15 cellular contexts compared by ENCODE assay signal in the genomic region with DNA sequence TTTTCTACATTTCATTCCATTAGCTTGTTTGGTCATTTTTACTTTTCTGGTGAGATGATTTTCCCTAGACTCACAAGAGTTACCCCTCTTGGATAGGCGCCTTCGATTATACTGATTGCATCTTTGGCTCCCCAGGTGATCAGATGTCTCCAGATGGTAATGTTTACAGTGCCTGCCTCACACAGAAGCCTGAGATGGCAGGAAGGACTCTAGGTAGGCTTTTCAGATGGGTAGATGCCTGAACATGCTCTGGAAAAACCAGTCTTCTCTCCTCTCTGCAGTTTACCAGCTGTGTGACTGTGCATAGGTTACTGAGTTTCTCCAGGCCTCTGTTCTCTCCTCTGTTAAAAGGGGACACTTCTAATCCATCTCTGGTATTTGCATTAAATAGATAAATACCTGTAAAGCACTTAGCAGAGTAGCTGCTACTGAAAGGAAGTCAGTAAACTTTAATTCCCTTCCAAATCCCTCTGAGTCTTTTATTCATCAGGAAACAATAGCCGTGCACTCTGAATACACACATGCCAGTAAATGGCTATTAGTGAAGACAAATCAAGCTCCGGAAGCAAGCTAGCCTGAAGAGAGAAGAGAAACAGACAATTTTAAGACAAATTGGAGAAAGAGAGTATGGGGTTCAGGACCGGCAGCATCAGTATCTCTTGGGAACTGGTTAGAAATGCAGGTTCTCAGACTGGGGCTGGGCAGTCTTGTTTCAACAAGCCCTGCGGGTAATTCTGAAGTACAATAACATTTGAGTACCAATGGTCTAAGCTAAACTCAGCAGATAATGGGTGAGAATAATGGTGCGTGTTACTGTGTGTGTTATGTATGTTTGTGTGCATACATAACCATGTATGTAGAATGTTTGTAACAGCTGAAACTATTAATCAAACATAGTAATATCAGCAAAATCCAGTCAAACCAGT.
DNase-seq lines count a peak whose midpoint lies in the region; ATAC-seq, FAIRE-seq and TF ChIP-seq lines count a peak whose summit lies in the region.
"Had no signal": no experiment of that assay in that cellular context is flagged by ENCODE, and none has a peak within 500 bp of the region (broad histone marks: within the 10 kb centered on the region; RNA-seq: fewer than 3 reads in every experiment).

No MANE protein-coding gene starts in this region.

- intact Hi-C loops in endothelial cell of umbilical vein (cut with micrococcal nuclease) = no loop called here
- intact Hi-C loops in sigmoid colon (cut with DNase I) = loop anchor here (5.0 kb wide), 1 partner anchor 134 kb away; no protein-coding TSS in a partner anchor
- intact Hi-C loops in stomach (cut with DNase I; ENCODE audit: low total_unique reads) = no loop called here

- H3K79me2 ChIP-seq in GM23338 (replicated peaks; ENCODE audit: insufficient read depth) = peaks cover 45% of the 10 kb centered on the region
- H3K79me2 ChIP-seq in endothelial cell of umbilical vein (ENCODE audit: control insufficient read depth, insufficient read depth, low read length) = no peaks in the 10 kb centered on the region

- peak; percentile 32 for ATAC-seq in GM23338
- ATAC-seq in HG03378 (IDR thresholded peaks at IDR 0.05; ENCODE audit: unreplicated experiment) = no peak
- ATAC-seq: natural killer cell had no signal

- H3K36me3 ChIP-seq in GM23338 (ENCODE audit: insufficient read depth) (no peaks in the 10 kb centered on the region; the same call in 1 of the 2 replicates), endothelial cell of umbilical vein (ENCODE audit: control insufficient read depth in 2 of 2, extremely low read depth in 1 of 2, insufficient read depth in 2 of 2, low read length in 2 of 2) (no peaks in the 10 kb centered on the region), sigmoid colon (no peaks in the 10 kb centered on the region), stomach (no peaks in the 10 kb centered on the region)
- H3K36me3 ChIP-seq: upper lobe of left lung had no signal

- no peak for TF ChIP-seq POLR2A in endothelial cell of umbilical vein (IDR thresholded peaks at IDR 0.05; ENCODE audit: low read depth, low read length)
- no peak for TF ChIP-seq POLR2A in sigmoid colon (IDR thresholded peaks at IDR 0.05)
- TF ChIP-seq POLR2A in stomach (IDR thresholded peaks at IDR 0.05) = no peak

- H2AFZ ChIP-seq in GM23338 (no peak overlapping the region), endothelial cell of umbilical vein (ENCODE audit: low read depth, low read length) (no peak overlapping the region)

- H3K27me3 ChIP-seq in GM23338 (ENCODE audit: insufficient read depth) (no peaks in the 10 kb centered on the region), endothelial cell of umbilical vein (ENCODE audit: control insufficient read depth in 2 of 2, insufficient read depth in 2 of 2, low read length in 2 of 2) (no peaks in the 10 kb centered on the region), sigmoid colon (no peaks in the 10 kb centered on the region), stomach (no peaks in the 10 kb centered on the region)
- H3K27me3 ChIP-seq: upper lobe of left lung had no signal

- H3K9ac ChIP-seq in endothelial cell of umbilical vein (replicated peaks; ENCODE audit: extremely low read depth, insufficient read depth, low read length) = no peak overlapping the region

- CTCF ChIA-PET in RWPE1 (lab: Yijun Ruan, JAX) = interaction anchor here (0.6 to 0.9 kb wide), 3 partner anchors 9 to 17 kb away, joined by 3 read pairs; no protein-coding TSS in a partner anchor
- CTCF ChIA-PET in endothelial cell of umbilical vein (lab: Charles Lee) = no interaction called here

- H3K9me3 ChIP-seq in endothelial cell of umbilical vein (replicated peaks; ENCODE audit: control insufficient read depth, insufficient read depth, low read length) (no peaks in the 10 kb centered on the region), sigmoid colon (no peaks in the 10 kb centered on the region), stomach (no peaks in the 10 kb centered on the region)
- H3K9me3 ChIP-seq: upper lobe of left lung had no signal

- no peak overlapping the region for H3K27ac Mint-ChIP-seq in GM23338
- H3K27ac Mint-ChIP-seq: activated CD4-positive, alpha-beta T cell treated with anti-CD3 and anti-CD28 coated beads, Interleukin-2, amount 10 ng/mL, durations not matched to agents 24 days and 14 days had no signal

- H3K9me3 Mint-ChIP-seq in GM23338 = no peaks in the 10 kb centered on the region
- H3K9me3 Mint-ChIP-seq: activated CD4-positive, alpha-beta T cell treated with anti-CD3 and anti-CD28 coated beads, Interleukin-2, amount 10 ng/mL, durations not matched to agents 24 days and 14 days; natural killer cell had no signal

- H4K20me1 ChIP-seq in GM23338 (replicated peaks; ENCODE audit: insufficient read depth) = peaks cover 4% of the 10 kb centered on the region
- no peaks in the 10 kb centered on the region for H4K20me1 ChIP-seq in endothelial cell of umbilical vein (replicated peaks; ENCODE audit: control insufficient read depth, extremely low read depth, insufficient read depth, low read length)

- DNase-seq in GM23338 (ENCODE audit: low spot score) = peak; percentile 31
- DNase-seq in RWPE1 (ENCODE audit: low spot score) = peak; percentile 66
- peak; percentile 24 for DNase-seq in endothelial cell of umbilical vein (ENCODE audit: low read depth, low spot score)
- DNase-seq in sigmoid colon = no peak
- no peak for DNase-seq in midbrain (lab: John Stamatoyannopoulos, UW)
- DNase-seq in stomach = no peak
- no peak for DNase-seq in iPS-NIHi11 (ENCODE audit: low spot score)
- DNase-seq: activated CD4-positive, alpha-beta T cell treated with anti-CD3 and anti-CD28 coated beads, Interleukin-2, amount 10 ng/mL, durations not matched to agents 24 days and 14 days; left ventricle myocardium superior; natural killer cell; NCI-H2081; SIG-M5; upper lobe of left lung had no signal

- dilution Hi-C loops in endothelial cell of umbilical vein (cut with MboI; ENCODE audit: extremely low pct_ligation_motif_present, low sequenced_read_pairs) = no loop called here

- POLR2A ChIA-PET in RWPE1 (lab: Yijun Ruan, JAX; ENCODE audit: low non-redundant PET) (no interaction called here), endothelial cell of umbilical vein (lab: Charles Lee) (no interaction called here)

- peaks cover 31% of the 10 kb centered on the region for H3K4me1 Mint-ChIP-seq in GM23338
- H3K4me1 Mint-ChIP-seq: activated CD4-positive, alpha-beta T cell treated with anti-CD3 and anti-CD28 coated beads, Interleukin-2, amount 10 ng/mL, durations not matched to agents 24 days and 14 days had no signal

- 92% methylated on average over 7 of the region's 7 CpGs for WGBS in sigmoid colon, 2 donors
- 73 to 81% (median 77%) methylated on average over 7 of the region's 7 CpGs for WGBS in stomach, 5 donors

- no peak for TF ChIP-seq EP300 in sigmoid colon (IDR thresholded peaks at IDR 0.05)
- TF ChIP-seq EP300 in stomach (IDR thresholded peaks at IDR 0.05) = no peak

- no peaks in the 10 kb centered on the region for H3F3A ChIP-seq in GM23338 (replicated peaks; ENCODE audit: low read depth)

- H3K9me1 ChIP-seq in endothelial cell of umbilical vein (replicated peaks; ENCODE audit: control insufficient read depth, extremely low read depth, insufficient read depth, low read length) = no peaks in the 10 kb centered on the region

- H3K4me1 ChIP-seq in GM23338 (ENCODE audit: insufficient read depth) (peaks cover 53% of the 10 kb centered on the region), endothelial cell of umbilical vein (ENCODE audit: control insufficient read depth, extremely low read depth, insufficient read depth, low read length) (peaks cover 13% of the 10 kb centered on the region), sigmoid colon (peaks cover 0 to 60% (median 46%) of the 10 kb centered on the region in 4 donors), stomach (peaks cover 0 to 50% (median 27%) of the 10 kb centered on the region in 4 donors)
- H3K4me1 ChIP-seq: upper lobe of left lung had no signal

- no peak overlapping the region for H3K4me3 Mint-ChIP-seq in GM23338
- H3K4me3 Mint-ChIP-seq: activated CD4-positive, alpha-beta T cell treated with anti-CD3 and anti-CD28 coated beads, Interleukin-2, amount 10 ng/mL, durations not matched to agents 24 days and 14 days; natural killer cell had no signal

- peak overlapping the region; percentile 72 for H3K4me2 ChIP-seq in GM23338
- no peak overlapping the region for H3K4me2 ChIP-seq in endothelial cell of umbilical vein (ENCODE audit: insufficient read depth, low read length)

- no peak overlapping the region for H3K4me3 ChIP-seq in GM23338
- no peak overlapping the region for H3K4me3 ChIP-seq in endothelial cell of umbilical vein (replicated peaks in 1 of 3; ENCODE audit: insufficient read depth in 1 of 3, low read depth in 1 of 3, low read length in 3 of 3)
- no peak overlapping the region for H3K4me3 ChIP-seq in sigmoid colon
- no peak overlapping the region for H3K4me3 ChIP-seq in stomach
- H3K4me3 ChIP-seq: upper lobe of left lung had no signal

- peaks cover 3% of the 10 kb centered on the region for H3K27me3 Mint-ChIP-seq in GM23338 (ENCODE audit: insufficient read depth, low read depth, poor library complexity)
- H3K27me3 Mint-ChIP-seq: activated CD4-positive, alpha-beta T cell treated with anti-CD3 and anti-CD28 coated beads, Interleukin-2, amount 10 ng/mL, durations not matched to agents 24 days and 14 days had no signal

- peaks cover 22% of the 10 kb centered on the region for H3K36me3 Mint-ChIP-seq in GM23338 (ENCODE audit: low read depth)

- no peaks in the 10 kb centered on the region for H3K9me2 ChIP-seq in GM23338 (ENCODE audit: insufficient read depth)

- TF ChIP-seq CTCF in GM23338 (conservative IDR thresholded peaks at IDR 0.05; ENCODE audit: low read depth in 2 of 2) = no peak
- no peak for TF ChIP-seq CTCF in RWPE1 (conservative IDR thresholded peaks at IDR 0.05; ENCODE audit: low read depth)
- no peak for TF ChIP-seq CTCF in endothelial cell of umbilical vein (IDR thresholded peaks at IDR 0.05; ENCODE audit: extremely low read depth in 1 of 2, insufficient read depth in 1 of 2, low read depth in 1 of 2, low read length in 2 of 2)
- TF ChIP-seq CTCF in sigmoid colon (IDR thresholded peaks at IDR 0.05) = no peak
- TF ChIP-seq CTCF in stomach (IDR thresholded peaks at IDR 0.05) = no peak

- BruUV-seq in endothelial cell of umbilical vein (replicated peaks; lab: Mats Ljungman, UMichigan) = no TSS peak

- H3K27ac ChIP-seq in GM23338 (ENCODE audit: low read depth) = peak overlapping the region; percentile 83
- no peak overlapping the region for H3K27ac ChIP-seq in RWPE1
- H3K27ac ChIP-seq in endothelial cell of umbilical vein (ENCODE audit: insufficient read depth, low read depth, low read length) = no peak overlapping the region
- H3K27ac ChIP-seq in sigmoid colon = peak overlapping the region; percentile 23 to 74 (median 51)
- H3K27ac ChIP-seq in stomach = peak overlapping the region in 1 of 5 donors; percentile 13
- H3K27ac ChIP-seq: upper lobe of left lung had no signal

- no peak for FAIRE-seq in endothelial cell of umbilical vein (lab: Jason Lieb, UNC)
- FAIRE-seq: GM18507 had no signal

TF ChIP-seq in GM23338, 12 proteins besides CTCF, POLR2A, EP300 and RAD21 (continues in another document):
- no peak for TF ChIP-seq POLR2AphosphoS5 (IDR thresholded peaks at IDR 0.05; ENCODE audit: low read depth)
- TF ChIP-seq NANOG (IDR thresholded peaks at IDR 0.05; ENCODE audit: borderline replicate concordance) = no peak

TF ChIP-seq in endothelial cell of umbilical vein, 7 proteins besides CTCF, POLR2A, EP300 and RAD21 (continues in another document):
- no peak for TF ChIP-seq JUN (IDR thresholded peaks at IDR 0.05; ENCODE audit: borderline replicate concordance, insufficient read depth, insufficient read length, low read depth)

Comparison
In these comparisons a context has a peak if more than half of its experiments do, and no peak if none do; other contexts are left out.
1. DNase-seq: peak in GM23338 (single experiment), RWPE1 (single experiment) and endothelial cell of umbilical vein (single experiment); none in sigmoid colon (single experiment), midbrain (single experiment), stomach (single experiment) and iPS-NIHi11 (single experiment).
2. H3K27ac ChIP-seq: peak in GM23338 (single experiment) and sigmoid colon (4 of 4); none in RWPE1 (single experiment) and endothelial cell of umbilical vein (single experiment).